Comparison of ENCODE assay signal across 1 cellular context in the genomic region with DNA sequence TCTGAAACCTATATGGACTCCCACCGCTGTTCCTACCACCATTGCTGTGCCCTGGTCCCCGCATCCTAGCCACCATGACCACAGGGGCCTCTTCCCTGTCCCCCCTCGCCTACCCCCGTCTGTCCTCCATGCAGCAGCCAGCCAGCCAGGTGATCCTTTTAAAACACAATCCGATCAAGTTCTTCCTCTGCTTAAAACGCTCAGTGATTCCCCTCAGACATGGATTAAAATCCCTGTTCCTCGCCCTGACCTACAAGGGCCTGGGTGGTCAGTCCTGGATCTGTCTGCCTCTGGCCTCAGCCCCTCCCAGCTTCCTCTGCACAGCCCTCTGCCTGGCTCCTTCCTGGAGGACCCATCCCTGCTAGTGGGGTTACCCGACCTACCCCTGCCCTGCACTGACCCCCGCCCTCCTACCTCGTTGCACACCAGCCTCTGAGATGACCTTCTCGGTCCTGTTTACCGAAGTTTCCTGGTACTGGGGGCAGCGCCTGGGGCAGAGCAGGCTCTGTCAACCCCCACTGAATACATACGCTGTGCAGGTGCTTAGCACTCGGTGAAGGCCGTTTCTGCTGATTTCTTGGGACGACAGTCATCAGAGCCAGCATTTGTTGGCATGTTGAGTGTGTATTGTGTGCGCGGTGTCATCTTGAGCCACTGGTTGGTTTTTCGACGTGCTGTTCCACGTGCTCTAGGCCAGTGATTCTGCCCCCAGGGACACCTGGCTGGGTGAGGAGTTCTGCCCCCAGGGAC.
TF ChIP-seq lines count a peak whose summit lies in the region.

No MANE protein-coding gene starts in this region.

TF ChIP-seq in HepG2, 621 proteins besides CTCF, POLR2A, EP300 and RAD21 (continues in another document):
- TF ChIP-seq MZF1 (CRISPR knock-in tag; IDR thresholded peaks at IDR 0.05; ENCODE audit: borderline replicate concordance) (no peak), MTA3 (CRISPR knock-in tag; IDR thresholded peaks at IDR 0.05) (no peak), MED13 (CRISPR knock-in tag; IDR thresholded peaks at IDR 0.05) (no peak), ZNF350 (CRISPR knock-in tag; IDR thresholded peaks at IDR 0.05; ENCODE audit: borderline replicate concordance, low read depth) (no peak), TOE1 (CRISPR knock-in tag; IDR thresholded peaks at IDR 0.05) (no peak), ZC3H13 (CRISPR knock-in tag; IDR thresholded peaks at IDR 0.05) (peak; percentile 42; the same call in 1 of the 2 replicates), ADNP (CRISPR knock-in tag; IDR thresholded peaks at IDR 0.05) (no peak), HDAC2 (CRISPR knock-in tag; IDR thresholded peaks at IDR 0.05) (no peak), KDM6A (CRISPR knock-in tag; IDR thresholded peaks at IDR 0.05; ENCODE audit: low read depth) (no peak), GZF1 (CRISPR knock-in tag; IDR thresholded peaks at IDR 0.05) (no peak), ZNF746 (CRISPR knock-in tag; IDR thresholded peaks at IDR 0.05) (no peak), PAF1 (CRISPR knock-in tag; IDR thresholded peaks at IDR 0.05) (peak; percentile 45; the same call in 1 of the 2 replicates), MED8 (CRISPR knock-in tag; IDR thresholded peaks at IDR 0.05; ENCODE audit: insufficient replicate concordance) (no peak), RFXAP (CRISPR knock-in tag; IDR thresholded peaks at IDR 0.05; ENCODE audit: borderline replicate concordance) (no peak), ZNF83 (CRISPR knock-in tag; IDR thresholded peaks at IDR 0.05; ENCODE audit: borderline replicate concordance) (no peak), CREM (IDR thresholded peaks at IDR 0.05) (no peak), CREM (CRISPR knock-in tag; IDR thresholded peaks at IDR 0.05) (no peak), RELA (CRISPR knock-in tag; IDR thresholded peaks at IDR 0.05) (no peak), ISL2 (CRISPR knock-in tag; IDR thresholded peaks at IDR 0.05) (no peak), ZNF3 (CRISPR knock-in tag; IDR thresholded peaks at IDR 0.05) (no peak), ZFP36 (IDR thresholded peaks at IDR 0.05; ENCODE audit: borderline replicate concordance, low read depth, low read length, partially characterized antibody) (no peak), POLR2G (IDR thresholded peaks at IDR 0.05; ENCODE audit: low read depth, low read length) (peak; percentile 16; the same call in 1 of the 2 replicates), ZNF30 (CRISPR knock-in tag; IDR thresholded peaks at IDR 0.05) (no peak), MBD4 (IDR thresholded peaks at IDR 0.05; ENCODE audit: borderline replicate concordance, low read length) (no peak), SSRP1 (CRISPR knock-in tag; IDR thresholded peaks at IDR 0.05) (0 out of 2 replicates have a peak, but pooled peaks have one; percentile 9)
- TF ChIP-seq, protein P1, sequence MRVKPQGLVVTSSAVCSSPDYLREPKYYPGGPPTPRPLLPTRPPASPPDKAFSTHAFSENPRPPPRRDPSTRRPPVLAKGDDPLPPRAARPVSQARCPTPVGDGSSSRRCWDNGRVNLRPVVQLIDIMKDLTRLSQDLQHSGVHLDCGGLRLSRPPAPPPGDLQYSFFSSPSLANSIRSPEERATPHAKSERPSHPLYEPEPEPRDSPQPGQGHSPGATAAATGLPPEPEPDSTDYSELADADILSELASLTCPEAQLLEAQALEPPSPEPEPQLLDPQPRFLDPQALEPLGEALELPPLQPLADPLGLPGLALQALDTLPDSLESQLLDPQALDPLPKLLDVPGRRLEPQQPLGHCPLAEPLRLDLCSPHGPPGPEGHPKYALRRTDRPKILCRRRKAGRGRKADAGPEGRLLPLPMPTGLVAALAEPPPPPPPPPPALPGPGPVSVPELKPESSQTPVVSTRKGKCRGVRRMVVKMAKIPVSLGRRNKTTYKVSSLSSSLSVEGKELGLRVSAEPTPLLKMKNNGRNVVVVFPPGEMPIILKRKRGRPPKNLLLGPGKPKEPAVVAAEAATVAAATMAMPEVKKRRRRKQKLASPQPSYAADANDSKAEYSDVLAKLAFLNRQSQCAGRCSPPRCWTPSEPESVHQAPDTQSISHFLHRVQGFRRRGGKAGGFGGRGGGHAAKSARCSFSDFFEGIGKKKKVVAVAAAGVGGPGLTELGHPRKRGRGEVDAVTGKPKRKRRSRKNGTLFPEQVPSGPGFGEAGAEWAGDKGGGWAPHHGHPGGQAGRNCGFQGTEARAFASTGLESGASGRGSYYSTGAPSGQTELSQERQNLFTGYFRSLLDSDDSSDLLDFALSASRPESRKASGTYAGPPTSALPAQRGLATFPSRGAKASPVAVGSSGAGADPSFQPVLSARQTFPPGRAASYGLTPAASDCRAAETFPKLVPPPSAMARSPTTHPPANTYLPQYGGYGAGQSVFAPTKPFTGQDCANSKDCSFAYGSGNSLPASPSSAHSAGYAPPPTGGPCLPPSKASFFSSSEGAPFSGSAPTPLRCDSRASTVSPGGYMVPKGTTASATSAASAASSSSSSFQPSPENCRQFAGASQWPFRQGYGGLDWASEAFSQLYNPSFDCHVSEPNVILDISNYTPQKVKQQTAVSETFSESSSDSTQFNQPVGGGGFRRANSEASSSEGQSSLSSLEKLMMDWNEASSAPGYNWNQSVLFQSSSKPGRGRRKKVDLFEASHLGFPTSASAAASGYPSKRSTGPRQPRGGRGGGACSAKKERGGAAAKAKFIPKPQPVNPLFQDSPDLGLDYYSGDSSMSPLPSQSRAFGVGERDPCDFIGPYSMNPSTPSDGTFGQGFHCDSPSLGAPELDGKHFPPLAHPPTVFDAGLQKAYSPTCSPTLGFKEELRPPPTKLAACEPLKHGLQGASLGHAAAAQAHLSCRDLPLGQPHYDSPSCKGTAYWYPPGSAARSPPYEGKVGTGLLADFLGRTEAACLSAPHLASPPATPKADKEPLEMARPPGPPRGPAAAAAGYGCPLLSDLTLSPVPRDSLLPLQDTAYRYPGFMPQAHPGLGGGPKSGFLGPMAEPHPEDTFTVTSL (CRISPR knock-in tag; IDR thresholded peaks at IDR 0.05; ENCODE audit: borderline replicate concordance), result no peak
- TF ChIP-seq, protein P2, sequence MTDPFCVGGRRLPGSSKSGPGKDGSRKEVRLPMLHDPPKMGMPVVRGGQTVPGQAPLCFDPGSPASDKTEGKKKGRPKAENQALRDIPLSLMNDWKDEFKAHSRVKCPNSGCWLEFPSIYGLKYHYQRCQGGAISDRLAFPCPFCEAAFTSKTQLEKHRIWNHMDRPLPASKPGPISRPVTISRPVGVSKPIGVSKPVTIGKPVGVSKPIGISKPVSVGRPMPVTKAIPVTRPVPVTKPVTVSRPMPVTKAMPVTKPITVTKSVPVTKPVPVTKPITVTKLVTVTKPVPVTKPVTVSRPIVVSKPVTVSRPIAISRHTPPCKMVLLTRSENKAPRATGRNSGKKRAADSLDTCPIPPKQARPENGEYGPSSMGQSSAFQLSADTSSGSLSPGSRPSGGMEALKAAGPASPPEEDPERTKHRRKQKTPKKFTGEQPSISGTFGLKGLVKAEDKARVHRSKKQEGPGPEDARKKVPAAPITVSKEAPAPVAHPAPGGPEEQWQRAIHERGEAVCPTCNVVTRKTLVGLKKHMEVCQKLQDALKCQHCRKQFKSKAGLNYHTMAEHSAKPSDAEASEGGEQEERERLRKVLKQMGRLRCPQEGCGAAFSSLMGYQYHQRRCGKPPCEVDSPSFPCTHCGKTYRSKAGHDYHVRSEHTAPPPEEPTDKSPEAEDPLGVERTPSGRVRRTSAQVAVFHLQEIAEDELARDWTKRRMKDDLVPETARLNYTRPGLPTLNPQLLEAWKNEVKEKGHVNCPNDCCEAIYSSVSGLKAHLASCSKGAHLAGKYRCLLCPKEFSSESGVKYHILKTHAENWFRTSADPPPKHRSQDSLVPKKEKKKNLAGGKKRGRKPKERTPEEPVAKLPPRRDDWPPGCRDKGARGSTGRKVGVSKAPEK (CRISPR knock-in tag; IDR thresholded peaks at IDR 0.05; ENCODE audit: borderline replicate concordance), result no peak
- TF ChIP-seq, protein P3, sequence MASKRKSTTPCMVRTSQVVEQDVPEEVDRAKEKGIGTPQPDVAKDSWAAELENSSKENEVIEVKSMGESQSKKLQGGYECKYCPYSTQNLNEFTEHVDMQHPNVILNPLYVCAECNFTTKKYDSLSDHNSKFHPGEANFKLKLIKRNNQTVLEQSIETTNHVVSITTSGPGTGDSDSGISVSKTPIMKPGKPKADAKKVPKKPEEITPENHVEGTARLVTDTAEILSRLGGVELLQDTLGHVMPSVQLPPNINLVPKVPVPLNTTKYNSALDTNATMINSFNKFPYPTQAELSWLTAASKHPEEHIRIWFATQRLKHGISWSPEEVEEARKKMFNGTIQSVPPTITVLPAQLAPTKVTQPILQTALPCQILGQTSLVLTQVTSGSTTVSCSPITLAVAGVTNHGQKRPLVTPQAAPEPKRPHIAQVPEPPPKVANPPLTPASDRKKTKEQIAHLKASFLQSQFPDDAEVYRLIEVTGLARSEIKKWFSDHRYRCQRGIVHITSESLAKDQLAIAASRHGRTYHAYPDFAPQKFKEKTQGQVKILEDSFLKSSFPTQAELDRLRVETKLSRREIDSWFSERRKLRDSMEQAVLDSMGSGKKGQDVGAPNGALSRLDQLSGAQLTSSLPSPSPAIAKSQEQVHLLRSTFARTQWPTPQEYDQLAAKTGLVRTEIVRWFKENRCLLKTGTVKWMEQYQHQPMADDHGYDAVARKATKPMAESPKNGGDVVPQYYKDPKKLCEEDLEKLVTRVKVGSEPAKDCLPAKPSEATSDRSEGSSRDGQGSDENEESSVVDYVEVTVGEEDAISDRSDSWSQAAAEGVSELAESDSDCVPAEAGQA (IDR thresholded peaks at IDR 0.05; ENCODE audit: low read depth), result no peak
- TF ChIP-seq, protein P3 (CRISPR knock-in tag; IDR thresholded peaks at IDR 0.05; ENCODE audit: borderline replicate concordance), result no peak
- TF ChIP-seq, protein P4, sequence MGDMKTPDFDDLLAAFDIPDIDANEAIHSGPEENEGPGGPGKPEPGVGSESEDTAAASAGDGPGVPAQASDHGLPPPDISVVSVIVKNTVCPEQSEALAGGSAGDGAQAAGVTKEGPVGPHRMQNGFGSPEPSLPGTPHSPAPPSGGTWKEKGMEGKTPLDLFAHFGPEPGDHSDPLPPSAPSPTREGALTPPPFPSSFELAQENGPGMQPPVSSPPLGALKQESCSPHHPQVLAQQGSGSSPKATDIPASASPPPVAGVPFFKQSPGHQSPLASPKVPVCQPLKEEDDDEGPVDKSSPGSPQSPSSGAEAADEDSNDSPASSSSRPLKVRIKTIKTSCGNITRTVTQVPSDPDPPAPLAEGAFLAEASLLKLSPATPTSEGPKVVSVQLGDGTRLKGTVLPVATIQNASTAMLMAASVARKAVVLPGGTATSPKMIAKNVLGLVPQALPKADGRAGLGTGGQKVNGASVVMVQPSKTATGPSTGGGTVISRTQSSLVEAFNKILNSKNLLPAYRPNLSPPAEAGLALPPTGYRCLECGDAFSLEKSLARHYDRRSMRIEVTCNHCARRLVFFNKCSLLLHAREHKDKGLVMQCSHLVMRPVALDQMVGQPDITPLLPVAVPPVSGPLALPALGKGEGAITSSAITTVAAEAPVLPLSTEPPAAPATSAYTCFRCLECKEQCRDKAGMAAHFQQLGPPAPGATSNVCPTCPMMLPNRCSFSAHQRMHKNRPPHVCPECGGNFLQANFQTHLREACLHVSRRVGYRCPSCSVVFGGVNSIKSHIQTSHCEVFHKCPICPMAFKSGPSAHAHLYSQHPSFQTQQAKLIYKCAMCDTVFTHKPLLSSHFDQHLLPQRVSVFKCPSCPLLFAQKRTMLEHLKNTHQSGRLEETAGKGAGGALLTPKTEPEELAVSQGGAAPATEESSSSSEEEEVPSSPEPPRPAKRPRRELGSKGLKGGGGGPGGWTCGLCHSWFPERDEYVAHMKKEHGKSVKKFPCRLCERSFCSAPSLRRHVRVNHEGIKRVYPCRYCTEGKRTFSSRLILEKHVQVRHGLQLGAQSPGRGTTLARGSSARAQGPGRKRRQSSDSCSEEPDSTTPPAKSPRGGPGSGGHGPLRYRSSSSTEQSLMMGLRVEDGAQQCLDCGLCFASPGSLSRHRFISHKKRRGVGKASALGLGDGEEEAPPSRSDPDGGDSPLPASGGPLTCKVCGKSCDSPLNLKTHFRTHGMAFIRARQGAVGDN (CRISPR knock-in tag; IDR thresholded peaks at IDR 0.05), result no peak
- TF ChIP-seq, protein P5, sequence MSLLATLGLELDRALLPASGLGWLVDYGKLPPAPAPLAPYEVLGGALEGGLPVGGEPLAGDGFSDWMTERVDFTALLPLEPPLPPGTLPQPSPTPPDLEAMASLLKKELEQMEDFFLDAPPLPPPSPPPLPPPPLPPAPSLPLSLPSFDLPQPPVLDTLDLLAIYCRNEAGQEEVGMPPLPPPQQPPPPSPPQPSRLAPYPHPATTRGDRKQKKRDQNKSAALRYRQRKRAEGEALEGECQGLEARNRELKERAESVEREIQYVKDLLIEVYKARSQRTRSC (CRISPR knock-in tag; IDR thresholded peaks at IDR 0.05; ENCODE audit: low read depth), result no peak
- TF ChIP-seq, protein P6, sequence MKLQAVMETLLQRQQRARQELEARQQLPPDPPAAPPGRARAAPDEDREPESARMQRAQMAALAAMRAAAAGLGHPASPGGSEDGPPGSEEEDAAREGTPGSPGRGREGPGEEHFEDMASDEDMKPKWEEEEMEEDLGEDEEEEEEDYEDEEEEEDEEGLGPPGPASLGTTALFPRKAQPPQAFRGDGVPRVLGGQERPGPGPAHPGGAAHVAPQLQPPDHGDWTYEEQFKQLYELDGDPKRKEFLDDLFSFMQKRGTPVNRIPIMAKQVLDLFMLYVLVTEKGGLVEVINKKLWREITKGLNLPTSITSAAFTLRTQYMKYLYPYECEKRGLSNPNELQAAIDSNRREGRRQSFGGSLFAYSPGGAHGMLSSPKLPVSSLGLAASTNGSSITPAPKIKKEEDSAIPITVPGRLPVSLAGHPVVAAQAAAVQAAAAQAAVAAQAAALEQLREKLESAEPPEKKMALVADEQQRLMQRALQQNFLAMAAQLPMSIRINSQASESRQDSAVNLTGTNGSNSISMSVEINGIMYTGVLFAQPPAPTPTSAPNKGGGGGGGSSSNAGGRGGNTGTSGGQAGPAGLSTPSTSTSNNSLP (IDR thresholded peaks at IDR 0.05; ENCODE audit: low read depth, low read length), result no peak
- TF ChIP-seq, protein P7, sequence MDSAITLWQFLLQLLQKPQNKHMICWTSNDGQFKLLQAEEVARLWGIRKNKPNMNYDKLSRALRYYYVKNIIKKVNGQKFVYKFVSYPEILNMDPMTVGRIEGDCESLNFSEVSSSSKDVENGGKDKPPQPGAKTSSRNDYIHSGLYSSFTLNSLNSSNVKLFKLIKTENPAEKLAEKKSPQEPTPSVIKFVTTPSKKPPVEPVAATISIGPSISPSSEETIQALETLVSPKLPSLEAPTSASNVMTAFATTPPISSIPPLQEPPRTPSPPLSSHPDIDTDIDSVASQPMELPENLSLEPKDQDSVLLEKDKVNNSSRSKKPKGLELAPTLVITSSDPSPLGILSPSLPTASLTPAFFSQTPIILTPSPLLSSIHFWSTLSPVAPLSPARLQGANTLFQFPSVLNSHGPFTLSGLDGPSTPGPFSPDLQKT (CRISPR knock-in tag; IDR thresholded peaks at IDR 0.05; ENCODE audit: borderline replicate concordance), result no peak
